ENCODE assay signal across 8 cellular contexts in genomic region chr5:56817306-56817986, GRCh38. TPM values are rescaled to one million over a fixed set of nuclear protein-coding genes. Genes with fewer than 3 reads are reported as not detected.
A peak's percentile ranks its signal among the peaks of the same experiment; 100 is the strongest.
DNase-seq lines count a peak whose midpoint lies in the region; ATAC-seq and TF ChIP-seq lines count a peak whose summit lies in the region.

No MANE protein-coding gene starts in this region.

- peaks cover 17% of the 10 kb centered on the region for H3K36me3 Mint-ChIP-seq in CD8-positive, alpha-beta T cell
- H3K36me3 Mint-ChIP-seq in effector memory CD8-positive, alpha-beta T cell (ENCODE audit: insufficient read depth): peaks cover 23% of the 10 kb centered on the region

- H3K9me3 Mint-ChIP-seq in CD8-positive, alpha-beta T cell: no peaks in the 10 kb centered on the region
- no peaks in the 10 kb centered on the region for H3K9me3 Mint-ChIP-seq in effector memory CD8-positive, alpha-beta T cell

- peaks cover 4% of the 10 kb centered on the region for H4K20me1 ChIP-seq in osteoblast (ENCODE audit: insufficient read depth, low read length)

- H3K4me3 Mint-ChIP-seq in CD8-positive, alpha-beta T cell: peak overlapping the region; percentile 90
- peak overlapping the region; percentile 89 to 92 for H3K4me3 Mint-ChIP-seq in effector memory CD8-positive, alpha-beta T cell

- intact Hi-C loops in CD8-positive, alpha-beta T cell (cut with DNase I, micrococcal nuclease): loop anchor here (2.0 to 10.0 kb wide), 11 partner anchors 40 to 1647 kb away; partner anchors contain the start of genes DHX29 (in 2 of the 2), MTREX (in 2 of the 2), PLK2 (in 2 of the 2) and SLC38A9 (in 2 of the 2)

- H3K36me3 ChIP-seq in CD8-positive, alpha-beta T cell (ENCODE audit: insufficient read depth, low read length): no peaks in the 10 kb centered on the region
- no peaks in the 10 kb centered on the region for H3K36me3 ChIP-seq in osteoblast (ENCODE audit: insufficient read depth, low read length)

- H2AFZ ChIP-seq in osteoblast (ENCODE audit: low read length): peak overlapping the region; percentile 95

- no peak for TF ChIP-seq CTCF in CD8-positive, alpha-beta T cell (IDR thresholded peaks at IDR 0.05)
- TF ChIP-seq CTCF in osteoblast (IDR thresholded peaks at IDR 0.05; ENCODE audit: extremely low read depth, low read depth, low read length): no peak

- H3K4me3 ChIP-seq in CD8-positive, alpha-beta T cell (ENCODE audit: low read depth, low read length): peak overlapping the region; percentile 61
- peak overlapping the region; percentile 92 for H3K4me3 ChIP-seq in osteoblast (ENCODE audit: insufficient read depth, low read length)

- no peak for DNase-seq in CD8-positive, alpha-beta T cell
- peak; percentile 14 for DNase-seq in NCI-H69 (lab: John Stamatoyannopoulos, UW)
- no peak for DNase-seq in effector memory CD8-positive, alpha-beta T cell
- DNase-seq in osteoblast (ENCODE audit: insufficient read length, low spot score, missing footprints): no peak
- no peak for DNase-seq in hippocampal formation (lab: John Stamatoyannopoulos, UW)
- no peak for DNase-seq in NCI-H1436 (lab: John Stamatoyannopoulos, UW)
- no peak for DNase-seq in inferior parietal cortex (ENCODE audit: extremely low spot score)

- H3K4me1 Mint-ChIP-seq in CD8-positive, alpha-beta T cell (ENCODE audit: low read depth): peaks cover 49% of the 10 kb centered on the region
- H3K4me1 Mint-ChIP-seq in effector memory CD8-positive, alpha-beta T cell (ENCODE audit: low read depth in 2 of 2): peaks cover 33 to 47% of the 10 kb centered on the region in 2 donors

- POLR2A ChIA-PET in CD8-positive, alpha-beta T cell (lab: Charles Lee): no interaction called here

- CTCF ChIA-PET in CD8-positive, alpha-beta T cell (lab: Charles Lee): interaction anchor here (1.6 kb wide), 1 partner anchor 11 kb away, joined by 4 read pairs; no protein-coding TSS in a partner anchor

- no peaks in the 10 kb centered on the region for H3K27me3 Mint-ChIP-seq in CD8-positive, alpha-beta T cell (ENCODE audit: low read depth)
- no peaks in the 10 kb centered on the region for H3K27me3 Mint-ChIP-seq in effector memory CD8-positive, alpha-beta T cell

- H3K4me2 ChIP-seq in osteoblast (ENCODE audit: insufficient read depth, low read length): peak overlapping the region; percentile 92

- H3K27ac ChIP-seq in CD8-positive, alpha-beta T cell (ENCODE audit: low read depth, low read length): peak overlapping the region; percentile 74
- H3K27ac ChIP-seq in osteoblast (ENCODE audit: low read depth, low read length): peak overlapping the region; percentile 47

- H3K79me2 ChIP-seq in osteoblast (ENCODE audit: insufficient read depth, low read length): peaks cover 53% of the 10 kb centered on the region

- H3K27me3 ChIP-seq in CD8-positive, alpha-beta T cell (ENCODE audit: insufficient read depth, low read length): no peaks in the 10 kb centered on the region
- H3K27me3 ChIP-seq in osteoblast (ENCODE audit: insufficient read depth, low read length): peaks cover 23% of the 10 kb centered on the region

- H3K9me3 ChIP-seq in CD8-positive, alpha-beta T cell (ENCODE audit: low read length): no peaks in the 10 kb centered on the region
- no peaks in the 10 kb centered on the region for H3K9me3 ChIP-seq in osteoblast (ENCODE audit: low read depth, low read length)

- H3K4me1 ChIP-seq in CD8-positive, alpha-beta T cell (ENCODE audit: insufficient read depth, low read length): peaks cover 35% of the 10 kb centered on the region
- peaks cover 23% of the 10 kb centered on the region for H3K4me1 ChIP-seq in osteoblast (ENCODE audit: insufficient read depth, low read length)

- H3K27ac Mint-ChIP-seq in CD8-positive, alpha-beta T cell: peak overlapping the region; percentile 89
- peak overlapping the region; percentile 90 to 96 for H3K27ac Mint-ChIP-seq in effector memory CD8-positive, alpha-beta T cell

- ATAC-seq in CD8-positive, alpha-beta T cell: no peak
- ATAC-seq in effector memory CD8-positive, alpha-beta T cell (replicated peaks): no peak
- no peak for ATAC-seq in HG03159 (IDR thresholded peaks at IDR 0.05; ENCODE audit: unreplicated experiment)

RNA-seq across cellular contexts. Expression of gene MAP3K1, which starts 2.1 kb away (rescaled TPM):
- total RNA-seq in CD8-positive, alpha-beta T cell: 10 to 100 TPM; 19.1 TPM
- 7.1 and 8.0 TPM in 2 replicates for total RNA-seq in osteoblast
